In genomic region chr5:174523311-174524159, GRCh38 we compare ENCODE assay signal across 1 cellular context.
TF ChIP-seq lines count a peak whose summit lies in the region.

No MANE protein-coding gene starts in this region.

TF ChIP-seq in GM23338, 12 proteins besides CTCF, POLR2A, EP300 and RAD21 (continued from another document):
- TF ChIP-seq, protein P1, sequence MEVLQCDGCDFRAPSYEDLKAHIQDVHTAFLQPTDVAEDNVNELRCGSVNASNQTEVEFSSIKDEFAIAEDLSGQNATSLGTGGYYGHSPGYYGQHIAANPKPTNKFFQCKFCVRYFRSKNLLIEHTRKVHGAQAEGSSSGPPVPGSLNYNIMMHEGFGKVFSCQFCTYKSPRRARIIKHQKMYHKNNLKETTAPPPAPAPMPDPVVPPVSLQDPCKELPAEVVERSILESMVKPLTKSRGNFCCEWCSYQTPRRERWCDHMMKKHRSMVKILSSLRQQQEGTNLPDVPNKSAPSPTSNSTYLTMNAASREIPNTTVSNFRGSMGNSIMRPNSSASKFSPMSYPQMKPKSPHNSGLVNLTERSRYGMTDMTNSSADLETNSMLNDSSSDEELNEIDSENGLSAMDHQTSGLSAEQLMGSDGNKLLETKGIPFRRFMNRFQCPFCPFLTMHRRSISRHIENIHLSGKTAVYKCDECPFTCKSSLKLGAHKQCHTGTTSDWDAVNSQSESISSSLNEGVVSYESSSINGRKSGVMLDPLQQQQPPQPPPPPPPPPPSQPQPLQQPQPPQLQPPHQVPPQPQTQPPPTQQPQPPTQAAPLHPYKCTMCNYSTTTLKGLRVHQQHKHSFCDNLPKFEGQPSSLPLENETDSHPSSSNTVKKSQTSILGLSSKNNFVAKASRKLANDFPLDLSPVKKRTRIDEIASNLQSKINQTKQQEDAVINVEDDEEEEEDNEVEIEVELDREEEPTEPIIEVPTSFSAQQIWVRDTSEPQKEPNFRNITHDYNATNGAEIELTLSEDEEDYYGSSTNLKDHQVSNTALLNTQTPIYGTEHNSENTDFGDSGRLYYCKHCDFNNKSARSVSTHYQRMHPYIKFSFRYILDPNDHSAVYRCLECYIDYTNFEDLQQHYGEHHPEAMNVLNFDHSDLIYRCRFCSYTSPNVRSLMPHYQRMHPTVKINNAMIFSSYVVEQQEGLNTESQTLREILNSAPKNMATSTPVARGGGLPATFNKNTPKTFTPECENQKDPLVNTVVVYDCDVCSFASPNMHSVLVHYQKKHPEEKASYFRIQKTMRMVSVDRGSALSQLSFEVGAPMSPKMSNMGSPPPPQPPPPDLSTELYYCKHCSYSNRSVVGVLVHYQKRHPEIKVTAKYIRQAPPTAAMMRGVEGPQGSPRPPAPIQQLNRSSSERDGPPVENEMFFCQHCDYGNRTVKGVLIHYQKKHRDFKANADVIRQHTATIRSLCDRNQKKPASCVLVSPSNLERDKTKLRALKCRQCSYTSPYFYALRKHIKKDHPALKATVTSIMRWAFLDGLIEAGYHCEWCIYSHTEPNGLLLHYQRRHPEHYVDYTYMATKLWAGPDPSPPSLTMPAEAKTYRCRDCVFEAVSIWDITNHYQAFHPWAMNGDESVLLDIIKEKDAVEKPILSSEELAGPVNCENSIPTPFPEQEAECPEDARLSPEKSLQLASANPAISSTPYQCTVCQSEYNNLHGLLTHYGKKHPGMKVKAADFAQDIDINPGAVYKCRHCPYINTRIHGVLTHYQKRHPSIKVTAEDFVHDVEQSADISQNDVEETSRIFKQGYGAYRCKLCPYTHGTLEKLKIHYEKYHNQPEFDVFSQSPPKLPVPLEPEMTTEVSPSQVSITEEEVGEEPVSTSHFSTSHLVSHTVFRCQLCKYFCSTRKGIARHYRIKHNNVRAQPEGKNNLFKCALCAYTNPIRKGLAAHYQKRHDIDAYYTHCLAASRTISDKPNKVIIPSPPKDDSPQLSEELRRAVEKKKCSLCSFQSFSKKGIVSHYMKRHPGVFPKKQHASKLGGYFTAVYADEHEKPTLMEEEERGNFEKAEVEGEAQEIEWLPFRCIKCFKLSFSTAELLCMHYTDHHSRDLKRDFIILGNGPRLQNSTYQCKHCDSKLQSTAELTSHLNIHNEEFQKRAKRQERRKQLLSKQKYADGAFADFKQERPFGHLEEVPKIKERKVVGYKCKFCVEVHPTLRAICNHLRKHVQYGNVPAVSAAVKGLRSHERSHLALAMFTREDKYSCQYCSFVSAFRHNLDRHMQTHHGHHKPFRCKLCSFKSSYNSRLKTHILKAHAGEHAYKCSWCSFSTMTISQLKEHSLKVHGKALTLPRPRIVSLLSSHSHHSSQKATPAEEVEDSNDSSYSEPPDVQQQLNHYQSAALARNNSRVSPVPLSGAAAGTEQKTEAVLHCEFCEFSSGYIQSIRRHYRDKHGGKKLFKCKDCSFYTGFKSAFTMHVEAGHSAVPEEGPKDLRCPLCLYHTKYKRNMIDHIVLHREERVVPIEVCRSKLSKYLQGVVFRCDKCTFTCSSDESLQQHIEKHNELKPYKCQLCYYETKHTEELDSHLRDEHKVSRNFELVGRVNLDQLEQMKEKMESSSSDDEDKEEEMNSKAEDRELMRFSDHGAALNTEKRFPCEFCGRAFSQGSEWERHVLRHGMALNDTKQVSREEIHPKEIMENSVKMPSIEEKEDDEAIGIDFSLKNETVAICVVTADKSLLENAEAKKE (CRISPR knock-in tag; IDR thresholded peaks at IDR 0.05) = no peak
